ENCODE assay signal across 1 cellular context in genomic region chr2:74442483-74443297, GRCh38.
A peak's percentile ranks its signal among the peaks of the same experiment; 100 is the strongest.
TF ChIP-seq lines count a peak whose summit lies in the region.

No MANE protein-coding gene starts in this region.

TF ChIP-seq in HEK293, 187 proteins besides CTCF, POLR2A, EP300 and RAD21 (continued from another document):
- TF ChIP-seq ZSCAN4 (tag by site-specific recombination; IDR thresholded peaks at IDR 0.05), result peak; percentile 61
